1 cellular context compared by ENCODE assay signal in genomic region chr16:8764486-8765250, GRCh38.
TF ChIP-seq lines count a peak whose summit lies in the region.

No MANE protein-coding gene starts in this region.

TF ChIP-seq in H1, 55 proteins besides CTCF, POLR2A, EP300 and RAD21:
- TF ChIP-seq RXRA (IDR thresholded peaks at IDR 0.05; ENCODE audit: insufficient read depth, low read depth, low read length), result no peak
- no peak for TF ChIP-seq POU5F1 (IDR thresholded peaks at IDR 0.05; ENCODE audit: low read depth, low read length)
- peak; percentile 81 for TF ChIP-seq RFX5 (IDR thresholded peaks at IDR 0.05; ENCODE audit: borderline replicate concordance, low read depth, low read length)
